13 cellular contexts compared by ENCODE assay signal in the genomic region with DNA sequence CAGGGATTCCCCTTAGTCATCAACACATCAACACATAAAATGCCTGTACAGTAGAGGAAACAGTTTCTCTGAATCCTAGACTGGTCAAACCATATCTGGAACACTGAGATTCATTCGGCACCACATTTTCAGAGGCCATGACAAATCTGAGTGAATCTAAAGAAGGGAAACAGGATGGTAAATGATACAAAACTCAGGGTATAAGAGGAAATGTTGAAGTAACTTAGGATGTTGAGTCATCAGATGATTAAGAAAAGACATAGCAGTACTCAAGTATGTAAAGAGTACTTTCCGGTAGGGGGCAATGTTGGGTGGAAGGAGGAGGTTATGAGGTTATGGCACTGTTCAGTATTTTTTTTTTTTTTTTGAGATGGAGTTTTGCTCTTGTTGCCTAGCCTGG.
DNase-seq lines count a peak whose midpoint lies in the region; ATAC-seq and TF ChIP-seq lines count a peak whose summit lies in the region.
"Had no signal": no experiment of that assay in that cellular context is flagged by ENCODE, and none has a peak within 500 bp of the region (broad histone marks: within the 10 kb centered on the region; RNA-seq: fewer than 3 reads in every experiment).

No MANE protein-coding gene starts in this region.

- no peaks in the 10 kb centered on the region for H3K9me2 ChIP-seq in Karpas-422 (replicated peaks; ENCODE audit: insufficient read depth, low read length)

- no peaks in the 10 kb centered on the region for H4K20me1 ChIP-seq in Karpas-422 (ENCODE audit: insufficient read depth, low read depth, low read length)

- H3K36me3 ChIP-seq in Karpas-422 (ENCODE audit: insufficient read depth, low read length): no peaks in the 10 kb centered on the region
- H3K36me3 ChIP-seq: left lung had no signal

- H3K9ac ChIP-seq in Karpas-422 (ENCODE audit: low read length): no peak overlapping the region

- TF ChIP-seq CTCF in WI38 (IDR thresholded peaks at IDR 0.05; ENCODE audit: low read depth, low read length): peak; percentile 30; the same call in 1 of the 2 replicates

- no peak overlapping the region for H3K4me2 ChIP-seq in Karpas-422 (ENCODE audit: low read depth, low read length, poor library complexity, severe bottlenecking)
- H3K4me2 ChIP-seq: PC-9 had no signal

- no peaks in the 10 kb centered on the region for H3K79me2 ChIP-seq in Karpas-422 (ENCODE audit: low read length)

- no peaks in the 10 kb centered on the region for H3K27me3 ChIP-seq in Karpas-422 (ENCODE audit: low read length)
- H3K27me3 ChIP-seq: left lung had no signal

- no peaks in the 10 kb centered on the region for H3K4me1 ChIP-seq in Karpas-422 (ENCODE audit: low read length)
- H3K4me1 ChIP-seq: left lung had no signal

- H2AFZ ChIP-seq in Karpas-422 (ENCODE audit: low read length): no peak overlapping the region
- H2AFZ ChIP-seq: PC-9 had no signal

- ATAC-seq in GM21390 (IDR thresholded peaks at IDR 0.05; ENCODE audit: unreplicated experiment): no peak
- ATAC-seq: left lung had no signal

- H3K4me3 ChIP-seq in Karpas-422 (ENCODE audit: low read length) (no peak overlapping the region), WI38 (ENCODE audit: low read depth, low read length) (no peak overlapping the region)
- H3K4me3 ChIP-seq: left lung, PC-9 had no signal

- H3K9me3 ChIP-seq in Karpas-422 (ENCODE audit: low read length): no peaks in the 10 kb centered on the region

- no peak overlapping the region for H3K27ac ChIP-seq in Karpas-422 (ENCODE audit: low read length)
- H3K27ac ChIP-seq: left lung, PC-9 had no signal

- DNase-seq in EH (ENCODE audit: low read depth) (peak; percentile 81), Karpas-422 (peak; percentile 86), hepatic stellate cell (ENCODE audit: low spot score) (peak; percentile 44), occipital lobe (lab: John Stamatoyannopoulos, UW) (no peak), NCI-H1694 (lab: John Stamatoyannopoulos, UW) (no peak)
- DNase-seq in activated effector memory CD4-positive, alpha-beta T cell treated with Interleukin-2 at 50 U/mL for 16 hours: no peak
- DNase-seq: activated CD4-positive, alpha-beta T cell treated with anti-CD3 and anti-CD28 coated beads, Interleukin-2, amount 10 ng/mL, durations not matched to agents 24 days and 14 days; erythroblast; left lung; NCI-H1092 treated with DMSO at 0.1 percent for 48 hours had no signal

Comparison
In these comparisons a context has a peak if more than half of its experiments do, and no peak if none do; other contexts are left out.
1. DNase-seq: peak in EH (single experiment), Karpas-422 (single experiment) and hepatic stellate cell (single experiment); none in occipital lobe (single experiment), NCI-H1694 (single experiment) and activated effector memory CD4-positive, alpha-beta T cell treated with Interleukin-2 at 50 U/mL for 16 hours (single experiment).